ENCODE assay signal across 1 cellular context in genomic region chr16:65658339-65659275, GRCh38.
TF ChIP-seq lines count a peak whose summit lies in the region.

No MANE protein-coding gene starts in this region.

TF ChIP-seq in WTC11, 78 proteins besides CTCF, POLR2A, EP300 and RAD21 (continued from another document):
- TF ChIP-seq STAT6 (CRISPR knock-in tag; conservative IDR thresholded peaks at IDR 0.05; ENCODE audit: low read depth) (no peak), E2F4 (CRISPR knock-in tag; IDR thresholded peaks at IDR 0.05; ENCODE audit: borderline replicate concordance, low read depth) (no peak), NR3C1 (CRISPR knock-in tag; conservative IDR thresholded peaks at IDR 0.05; ENCODE audit: low read depth) (no peak), NR2C2 (CRISPR knock-in tag; IDR thresholded peaks at IDR 0.05) (no peak), ZNF396 (CRISPR knock-in tag; IDR thresholded peaks at IDR 0.05; ENCODE audit: borderline replicate concordance) (no peak), USF1 (CRISPR knock-in tag; IDR thresholded peaks at IDR 0.05) (no peak)
- TF ChIP-seq, protein P1, sequence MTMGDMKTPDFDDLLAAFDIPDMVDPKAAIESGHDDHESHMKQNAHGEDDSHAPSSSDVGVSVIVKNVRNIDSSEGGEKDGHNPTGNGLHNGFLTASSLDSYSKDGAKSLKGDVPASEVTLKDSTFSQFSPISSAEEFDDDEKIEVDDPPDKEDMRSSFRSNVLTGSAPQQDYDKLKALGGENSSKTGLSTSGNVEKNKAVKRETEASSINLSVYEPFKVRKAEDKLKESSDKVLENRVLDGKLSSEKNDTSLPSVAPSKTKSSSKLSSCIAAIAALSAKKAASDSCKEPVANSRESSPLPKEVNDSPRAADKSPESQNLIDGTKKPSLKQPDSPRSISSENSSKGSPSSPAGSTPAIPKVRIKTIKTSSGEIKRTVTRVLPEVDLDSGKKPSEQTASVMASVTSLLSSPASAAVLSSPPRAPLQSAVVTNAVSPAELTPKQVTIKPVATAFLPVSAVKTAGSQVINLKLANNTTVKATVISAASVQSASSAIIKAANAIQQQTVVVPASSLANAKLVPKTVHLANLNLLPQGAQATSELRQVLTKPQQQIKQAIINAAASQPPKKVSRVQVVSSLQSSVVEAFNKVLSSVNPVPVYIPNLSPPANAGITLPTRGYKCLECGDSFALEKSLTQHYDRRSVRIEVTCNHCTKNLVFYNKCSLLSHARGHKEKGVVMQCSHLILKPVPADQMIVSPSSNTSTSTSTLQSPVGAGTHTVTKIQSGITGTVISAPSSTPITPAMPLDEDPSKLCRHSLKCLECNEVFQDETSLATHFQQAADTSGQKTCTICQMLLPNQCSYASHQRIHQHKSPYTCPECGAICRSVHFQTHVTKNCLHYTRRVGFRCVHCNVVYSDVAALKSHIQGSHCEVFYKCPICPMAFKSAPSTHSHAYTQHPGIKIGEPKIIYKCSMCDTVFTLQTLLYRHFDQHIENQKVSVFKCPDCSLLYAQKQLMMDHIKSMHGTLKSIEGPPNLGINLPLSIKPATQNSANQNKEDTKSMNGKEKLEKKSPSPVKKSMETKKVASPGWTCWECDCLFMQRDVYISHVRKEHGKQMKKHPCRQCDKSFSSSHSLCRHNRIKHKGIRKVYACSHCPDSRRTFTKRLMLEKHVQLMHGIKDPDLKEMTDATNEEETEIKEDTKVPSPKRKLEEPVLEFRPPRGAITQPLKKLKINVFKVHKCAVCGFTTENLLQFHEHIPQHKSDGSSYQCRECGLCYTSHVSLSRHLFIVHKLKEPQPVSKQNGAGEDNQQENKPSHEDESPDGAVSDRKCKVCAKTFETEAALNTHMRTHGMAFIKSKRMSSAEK (CRISPR knock-in tag; IDR thresholded peaks at IDR 0.05; ENCODE audit: borderline replicate concordance), result no peak
- TF ChIP-seq, protein P2, sequence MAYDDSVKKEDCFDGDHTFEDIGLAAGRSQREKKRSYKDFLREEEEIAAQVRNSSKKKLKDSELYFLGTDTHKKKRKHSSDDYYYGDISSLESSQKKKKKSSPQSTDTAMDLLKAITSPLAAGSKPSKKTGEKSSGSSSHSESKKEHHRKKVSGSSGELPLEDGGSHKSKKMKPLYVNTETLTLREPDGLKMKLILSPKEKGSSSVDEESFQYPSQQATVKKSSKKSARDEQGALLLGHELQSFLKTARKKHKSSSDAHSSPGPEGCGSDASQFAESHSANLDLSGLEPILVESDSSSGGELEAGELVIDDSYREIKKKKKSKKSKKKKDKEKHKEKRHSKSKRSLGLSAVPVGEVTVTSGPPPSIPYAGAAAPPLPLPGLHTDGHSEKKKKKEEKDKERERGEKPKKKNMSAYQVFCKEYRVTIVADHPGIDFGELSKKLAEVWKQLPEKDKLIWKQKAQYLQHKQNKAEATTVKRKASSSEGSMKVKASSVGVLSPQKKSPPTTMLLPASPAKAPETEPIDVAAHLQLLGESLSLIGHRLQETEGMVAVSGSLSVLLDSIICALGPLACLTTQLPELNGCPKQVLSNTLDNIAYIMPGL (CRISPR knock-in tag; IDR thresholded peaks at IDR 0.05), result no peak
